1 cellular context compared by ENCODE assay signal in the genomic region with DNA sequence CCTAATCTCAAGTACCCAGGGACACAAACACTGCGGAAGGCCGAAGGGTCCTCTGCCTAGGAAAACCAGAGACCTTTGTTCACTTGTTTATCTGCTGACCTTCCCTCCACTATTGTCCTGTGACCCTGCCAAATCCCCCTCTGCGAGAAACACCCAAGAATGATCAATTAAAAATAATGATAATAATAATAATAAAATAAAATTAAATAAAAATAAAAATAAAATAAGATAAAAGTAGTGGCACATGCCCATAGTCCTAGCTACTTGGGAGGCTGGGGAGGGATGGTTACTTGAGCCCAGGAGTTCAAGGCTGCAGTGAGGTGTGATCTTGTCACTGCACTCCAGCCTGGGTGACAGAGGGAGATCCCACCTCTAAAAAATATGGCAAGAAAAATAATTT. TPM values are rescaled to one million over a fixed set of nuclear protein-coding genes. Genes with fewer than 3 reads are reported as not detected.
A peak's percentile ranks its signal among the peaks of the same experiment; 100 is the strongest.
DNase-seq lines count a peak whose midpoint lies in the region; ATAC-seq and TF ChIP-seq lines count a peak whose summit lies in the region.
"Not testable (repeated sequence)": the region's sequence is repeated elsewhere in the genome, so short reads cannot be mapped to it uniquely, and the experiment has no call there.

No MANE protein-coding gene starts in this region.

- POLR2A ChIA-PET in WTC11 (lab: Charles Lee) = not testable (repeated sequence)

- not testable (repeated sequence) for H3K36me3 Mint-ChIP-seq in WTC11

- TF ChIP-seq CTCF in WTC11 (IDR thresholded peaks at IDR 0.05) = not testable (repeated sequence)

- ATAC-seq in WTC11 = not testable (repeated sequence)

- H3K27me3 Mint-ChIP-seq in WTC11 (ENCODE audit: low read depth) = not testable (repeated sequence)

- H3K9me3 Mint-ChIP-seq in WTC11 = not testable (repeated sequence)

- not testable (repeated sequence) for H3K4me3 Mint-ChIP-seq in WTC11

- H3K27ac Mint-ChIP-seq in WTC11 = not testable (repeated sequence)

- CTCF ChIA-PET in WTC11 (lab: Charles Lee) = not testable (repeated sequence)

- not testable (repeated sequence) for H3K4me1 Mint-ChIP-seq in WTC11

- DNase-seq in WTC11 (ENCODE audit: low spot score) = not testable (repeated sequence)

TF ChIP-seq in WTC11, 78 proteins besides CTCF, POLR2A, EP300 and RAD21:
- peak; percentile 90 for TF ChIP-seq HMGA2 (CRISPR knock-in tag; IDR thresholded peaks at IDR 0.05)

RNA-seq across cellular contexts. Expression of gene MTF1, which starts 38.2 kb away (rescaled TPM):
- 10.1 to 12.2 TPM (median 10.9 TPM) in 3 replicates for total RNA-seq in WTC11 (2021)

RNA-seq across cellular contexts. Expression of gene INPP5B, which starts 49.3 kb away (rescaled TPM):
- total RNA-seq in WTC11 (2021) = 26.8 to 29.4 TPM (median 27.3 TPM) in 3 replicates
